ENCODE assay signal across 15 cellular contexts in genomic region chr1:232704256-232704655, GRCh38.
A peak's percentile ranks its signal among the peaks of the same experiment; 100 is the strongest.
DNase-seq lines count a peak whose midpoint lies in the region; ATAC-seq, FAIRE-seq and TF ChIP-seq lines count a peak whose summit lies in the region.
"Had no signal": no experiment of that assay in that cellular context is flagged by ENCODE, and none has a peak within 500 bp of the region (broad histone marks: within the 10 kb centered on the region; RNA-seq: fewer than 3 reads in every experiment).

No MANE protein-coding gene starts in this region.

- dilution Hi-C loops in endothelial cell of umbilical vein (cut with MboI; ENCODE audit: extremely low pct_ligation_motif_present, low sequenced_read_pairs): no loop called here

- ATAC-seq in A549: peak; percentile 8 to 44; a peak in 3 of 6 replicates
- ATAC-seq: activated naive CD8-positive, alpha-beta T cell treated with anti-CD3 and anti-CD28 coated beads, Interleukin-2, amount 50 U/mL, for 24 hours had no signal

- no peaks in the 10 kb centered on the region for H4K20me1 ChIP-seq in endothelial cell of umbilical vein (replicated peaks; ENCODE audit: control insufficient read depth, extremely low read depth, insufficient read depth, low read length)

- peak overlapping the region; percentile 92 for H2AFZ ChIP-seq in endothelial cell of umbilical vein (ENCODE audit: low read depth, low read length)

- POLR2A ChIA-PET in A549 (lab: Yijun Ruan, JAX): interaction anchor here (0.6 kb wide), 1 partner anchor 20 kb away, joined by 3 read pairs; no protein-coding TSS in a partner anchor
- POLR2A ChIA-PET in endothelial cell of umbilical vein (lab: Charles Lee): no interaction called here

- no peak for TF ChIP-seq EP300 in A549 (IDR thresholded peaks at IDR 0.05)

- TF ChIP-seq CTCF in A549 (IDR thresholded peaks at IDR 0.05): no peak
- TF ChIP-seq CTCF in endothelial cell of umbilical vein (IDR thresholded peaks at IDR 0.05; ENCODE audit: extremely low read depth in 1 of 2, insufficient read depth in 1 of 2, low read depth in 1 of 2, low read length in 2 of 2): no peak
- no peak for TF ChIP-seq CTCF in prostate gland (IDR thresholded peaks at IDR 0.05)
- TF ChIP-seq CTCF in thyroid gland (IDR thresholded peaks at IDR 0.05): no peak

- peaks cover 20% of the 10 kb centered on the region for H3K4me1 ChIP-seq in A549
- peaks cover 15% of the 10 kb centered on the region for H3K4me1 ChIP-seq in endothelial cell of umbilical vein (ENCODE audit: control insufficient read depth, extremely low read depth, insufficient read depth, low read length)
- H3K4me1 ChIP-seq in prostate gland (replicated peaks): no peaks in the 10 kb centered on the region
- peaks cover 0 to 4% of the 10 kb centered on the region in 2 donors for H3K4me1 ChIP-seq in thyroid gland

- BruUV-seq in endothelial cell of umbilical vein (replicated peaks; lab: Mats Ljungman, UMichigan): no TSS peak

- no peak overlapping the region for H3K9ac ChIP-seq in endothelial cell of umbilical vein (replicated peaks; ENCODE audit: extremely low read depth, insufficient read depth, low read length)

- no peak for DNase-seq in A549 (ENCODE audit: low read depth in 1 of 2, low spot score in 1 of 2)
- DNase-seq in NCI-H774 (lab: John Stamatoyannopoulos, UW): peak; percentile 27
- no peak for DNase-seq in endothelial cell of umbilical vein (ENCODE audit: low read depth, low spot score)
- DNase-seq in prostate gland (ENCODE audit: low spot score): no peak
- DNase-seq in thyroid gland: no peak
- no peak for DNase-seq in C1 segment of cervical spinal cord (lab: John Stamatoyannopoulos, UW)
- no peak for DNase-seq in activated gamma-delta T cell treated with Interleukin-2 at 50 U/mL for 16 hours
- DNase-seq in H7: no peak
- DNase-seq: activated naive CD8-positive, alpha-beta T cell treated with anti-CD3 and anti-CD28 coated beads, Interleukin-2, amount 50 U/mL, for 24 hours; effector memory CD4-positive, alpha-beta T cell; KBM-7; NCI-H1694 treated with DMSO at 0.1 percent for 48 hours had no signal

- CTCF ChIA-PET in A549 (lab: Yijun Ruan, JAX) (interaction anchor here (1.1 to 1.5 kb wide), 2 partner anchors 73 to 176 kb away, joined by 3 read pairs; no protein-coding TSS in a partner anchor), endothelial cell of umbilical vein (lab: Charles Lee) (interaction anchor here (0.9 kb wide), 1 partner anchor 29 kb away, joined by 3 read pairs; no protein-coding TSS in a partner anchor)

- no peak for TF ChIP-seq RAD21 in A549 (conservative IDR thresholded peaks at IDR 0.05 in 1 of 2, IDR thresholded peaks at IDR 0.05 in 1 of 2)

- 0 out of 3 replicates have a peak, but pooled peaks cover 6% of the 10 kb centered on the region for H3K9me3 ChIP-seq in A549
- H3K9me3 ChIP-seq in endothelial cell of umbilical vein (replicated peaks; ENCODE audit: control insufficient read depth, insufficient read depth, low read length): no peaks in the 10 kb centered on the region
- H3K9me3 ChIP-seq in prostate gland: no peaks in the 10 kb centered on the region
- no peaks in the 10 kb centered on the region for H3K9me3 ChIP-seq in thyroid gland
- H3K9me3 ChIP-seq: upper lobe of left lung had no signal

- intact Hi-C loops in endothelial cell of umbilical vein (cut with micrococcal nuclease): loop anchor here (1.0 kb wide), 1 partner anchor 18 kb away; no protein-coding TSS in a partner anchor
- intact Hi-C loops in prostate gland (cut with DNase I): loop anchor here (2.0 kb wide), 1 partner anchor 63 kb away; no protein-coding TSS in a partner anchor
- intact Hi-C loops in thyroid gland (cut with DNase I): no loop called here

- no peaks in the 10 kb centered on the region for H3K79me2 ChIP-seq in endothelial cell of umbilical vein (ENCODE audit: control insufficient read depth, insufficient read depth, low read length)

- H3K36me3 ChIP-seq in endothelial cell of umbilical vein (ENCODE audit: control insufficient read depth in 2 of 2, extremely low read depth in 1 of 2, insufficient read depth in 2 of 2, low read length in 2 of 2) (no peaks in the 10 kb centered on the region), prostate gland (no peaks in the 10 kb centered on the region), thyroid gland (no peaks in the 10 kb centered on the region), H7 (replicated peaks; ENCODE audit: control insufficient read depth, insufficient read depth, low read length) (no peaks in the 10 kb centered on the region)
- H3K36me3 ChIP-seq: upper lobe of left lung had no signal

- peak overlapping the region; percentile 74 for H3K27ac ChIP-seq in A549
- peak overlapping the region; percentile 27 for H3K27ac ChIP-seq in endothelial cell of umbilical vein (ENCODE audit: insufficient read depth, low read depth, low read length)
- H3K27ac ChIP-seq in prostate gland: peak overlapping the region; percentile 60 to 82
- H3K27ac ChIP-seq in thyroid gland: no peak overlapping the region

- FAIRE-seq in A549 (lab: Jason Lieb, UNC) (no peak), endothelial cell of umbilical vein (lab: Jason Lieb, UNC) (no peak)
- FAIRE-seq: GM12891 had no signal

- H3K27me3 ChIP-seq in endothelial cell of umbilical vein (ENCODE audit: control insufficient read depth in 2 of 2, insufficient read depth in 2 of 2, low read length in 2 of 2): no peaks in the 10 kb centered on the region
- no peaks in the 10 kb centered on the region for H3K27me3 ChIP-seq in prostate gland (replicated peaks; ENCODE audit: insufficient read depth)
- no peaks in the 10 kb centered on the region for H3K27me3 ChIP-seq in thyroid gland
- no peaks in the 10 kb centered on the region for H3K27me3 ChIP-seq in H7 (ENCODE audit: control insufficient read depth, insufficient read depth, low read length)
- H3K27me3 ChIP-seq: upper lobe of left lung had no signal

- TF ChIP-seq POLR2A in A549 (IDR thresholded peaks at IDR 0.05; ENCODE audit: low read length): no peak
- no peak for TF ChIP-seq POLR2A in endothelial cell of umbilical vein (IDR thresholded peaks at IDR 0.05; ENCODE audit: low read depth, low read length)
- no peak for TF ChIP-seq POLR2A in prostate gland (IDR thresholded peaks at IDR 0.05)
- TF ChIP-seq POLR2A in thyroid gland (IDR thresholded peaks at IDR 0.05): no peak

- 76% methylated on average over 2 of the region's 2 CpGs for WGBS in A549 (ENCODE audit: missing lambda C conversion rate)
- WGBS in prostate gland: 58% methylated on average over 2 of the region's 2 CpGs
- WGBS in thyroid gland, 2 donors: 76% methylated on average over 2 of the region's 2 CpGs

- no peaks in the 10 kb centered on the region for H3K9me1 ChIP-seq in endothelial cell of umbilical vein (replicated peaks; ENCODE audit: control insufficient read depth, extremely low read depth, insufficient read depth, low read length)

- peak overlapping the region; percentile 58 for H3K4me2 ChIP-seq in A549
- peak overlapping the region; percentile 34 for H3K4me2 ChIP-seq in endothelial cell of umbilical vein (ENCODE audit: insufficient read depth, low read length)

- H3K4me3 ChIP-seq in A549: no peak overlapping the region
- H3K4me3 ChIP-seq in endothelial cell of umbilical vein (replicated peaks in 1 of 3; ENCODE audit: insufficient read depth in 1 of 3, low read depth in 1 of 3, low read length in 3 of 3): no peak overlapping the region
- no peak overlapping the region for H3K4me3 ChIP-seq in prostate gland
- H3K4me3 ChIP-seq in thyroid gland (replicated peaks in 1 of 3): no peak overlapping the region
- no peak overlapping the region for H3K4me3 ChIP-seq in H7 (ENCODE audit: insufficient read depth, low read depth, low read length)
- H3K4me3 ChIP-seq: skin epidermis, upper lobe of left lung had no signal

TF ChIP-seq in A549, 52 proteins besides CTCF, POLR2A, EP300 and RAD21 (continues in another document):
- no peak for TF ChIP-seq KDM5A (IDR thresholded peaks at IDR 0.05)

TF ChIP-seq in endothelial cell of umbilical vein, 7 proteins besides CTCF, POLR2A, EP300 and RAD21:
- TF ChIP-seq MAX (IDR thresholded peaks at IDR 0.05; ENCODE audit: insufficient read depth, insufficient read length) (no peak), FOS (IDR thresholded peaks at IDR 0.05; ENCODE audit: borderline replicate concordance, insufficient read depth, low read length) (no peak), EZH2 (IDR thresholded peaks at IDR 0.05; ENCODE audit: borderline replicate concordance, low read depth, low read length, severe bottlenecking) (no peak)

Comparison
In these comparisons a context has a peak if more than half of its experiments do, and no peak if none do; other contexts are left out.
1. H3K27ac ChIP-seq: peak in A549 (2 of 2), endothelial cell of umbilical vein (single experiment) and prostate gland (2 of 2); none in thyroid gland (0 of 3).